17 cellular contexts compared by ENCODE assay signal in the genomic region with DNA sequence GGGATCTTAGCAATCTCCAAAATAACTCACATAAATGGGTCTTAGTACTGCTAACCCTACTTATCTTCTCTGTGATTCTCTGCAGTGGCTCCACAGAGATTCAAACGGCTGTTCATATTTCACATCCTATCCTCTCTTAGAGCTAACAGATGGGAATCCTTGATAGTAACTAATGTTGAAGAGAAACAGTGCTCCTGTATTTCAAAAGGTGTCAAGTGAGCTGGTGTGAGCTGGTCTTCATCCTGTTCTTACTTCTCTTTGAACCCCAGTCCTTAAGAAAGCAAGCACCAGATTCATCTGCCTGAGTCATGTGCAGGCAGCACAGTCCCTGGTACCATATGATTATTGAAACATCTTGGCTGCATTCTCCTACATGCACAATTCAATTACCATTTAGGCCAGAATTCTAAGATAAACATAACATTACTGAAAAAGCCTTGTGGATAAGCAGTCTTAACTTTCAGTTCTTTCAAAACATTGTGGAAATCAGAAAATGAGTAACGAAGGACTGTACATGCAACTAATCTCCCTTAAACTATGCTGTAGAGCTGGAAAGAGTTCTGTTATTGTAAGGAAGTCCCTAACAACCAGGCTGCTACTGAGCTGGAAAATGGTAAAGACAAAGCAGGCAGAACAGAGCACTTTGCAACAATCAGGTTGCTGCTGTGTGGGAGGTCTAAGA.
DNase-seq lines count a peak whose midpoint lies in the region; ATAC-seq and TF ChIP-seq lines count a peak whose summit lies in the region.
"Had no signal": no experiment of that assay in that cellular context is flagged by ENCODE, and none has a peak within 500 bp of the region (broad histone marks: within the 10 kb centered on the region; RNA-seq: fewer than 3 reads in every experiment).

No MANE protein-coding gene starts in this region.

- CTCF ChIA-PET in T-cell (lab: Charles Lee), result no interaction called here

- no peak for ATAC-seq in GM19452 (IDR thresholded peaks at IDR 0.05; ENCODE audit: unreplicated experiment)
- no peak for ATAC-seq in T-cell (replicated peaks in 1 of 4)
- ATAC-seq: HCT116; natural killer cell treated with Interleukin-12 subunit alpha and Interleukin-12 subunit beta and Interleukin-15 and Interleukin-18, amount 100 ng/mL, for 72 hours had no signal

- H3K36me3 ChIP-seq in sigmoid colon, result peaks cover 0 to 8% (median 0%) of the 10 kb centered on the region in 4 donors
- H3K36me3 ChIP-seq: vagina had no signal

- no peak for TF ChIP-seq CTCF in choroid plexus epithelial cell (conservative IDR thresholded peaks at IDR 0.05; ENCODE audit: low read depth, low read length)
- no peak for TF ChIP-seq CTCF in sigmoid colon (IDR thresholded peaks at IDR 0.05)

- peaks cover 0 to 18% (median 12%) of the 10 kb centered on the region in 4 donors for H3K4me1 ChIP-seq in sigmoid colon
- H3K4me1 ChIP-seq: vagina had no signal

- no peaks in the 10 kb centered on the region for H3K27me3 Mint-ChIP-seq in T-cell
- H3K27me3 Mint-ChIP-seq: natural killer cell treated with Interleukin-12 subunit alpha and Interleukin-12 subunit beta and Interleukin-15 and Interleukin-18, amount 100 ng/mL, for 72 hours; stimulated activated naive CD8-positive, alpha-beta T cell treated with anti-CD3 and anti-CD28 coated beads, Interleukin-15, Interleukin-2, amounts not matched to agents 100 ng/mL and 50 ng/mL, for 24 hours had no signal

- H3K9me3 Mint-ChIP-seq in T-cell, result peaks cover 0 to 3% (median 0%) of the 10 kb centered on the region in 3 donors
- H3K9me3 Mint-ChIP-seq: natural killer cell treated with Interleukin-12 subunit alpha and Interleukin-12 subunit beta and Interleukin-15 and Interleukin-18, amount 100 ng/mL, for 72 hours; stimulated activated naive CD8-positive, alpha-beta T cell treated with anti-CD3 and anti-CD28 coated beads, Interleukin-15, Interleukin-2, amounts not matched to agents 100 ng/mL and 50 ng/mL, for 24 hours had no signal

- H3K9me3 ChIP-seq in sigmoid colon, result no peaks in the 10 kb centered on the region
- H3K9me3 ChIP-seq: vagina had no signal

- no peak for TF ChIP-seq POLR2A in sigmoid colon (IDR thresholded peaks at IDR 0.05)

- TF ChIP-seq EP300 in sigmoid colon (IDR thresholded peaks at IDR 0.05), result no peak

- POLR2A ChIA-PET in T-cell (lab: Charles Lee), result no interaction called here

- no peak overlapping the region for H3K27ac Mint-ChIP-seq in T-cell
- H3K27ac Mint-ChIP-seq: natural killer cell treated with Interleukin-12 subunit alpha and Interleukin-12 subunit beta and Interleukin-15 and Interleukin-18, amount 100 ng/mL, for 72 hours; stimulated activated naive CD8-positive, alpha-beta T cell treated with anti-CD3 and anti-CD28 coated beads, Interleukin-15, Interleukin-2, amounts not matched to agents 100 ng/mL and 50 ng/mL, for 24 hours had no signal

- no peak overlapping the region for H3K4me3 Mint-ChIP-seq in T-cell
- H3K4me3 Mint-ChIP-seq: natural killer cell treated with Interleukin-12 subunit alpha and Interleukin-12 subunit beta and Interleukin-15 and Interleukin-18, amount 100 ng/mL, for 72 hours; stimulated activated naive CD8-positive, alpha-beta T cell treated with anti-CD3 and anti-CD28 coated beads, Interleukin-15, Interleukin-2, amounts not matched to agents 100 ng/mL and 50 ng/mL, for 24 hours had no signal

- peak overlapping the region in 3 of 4 donors; percentile 11 to 55 (median 49) for H3K27ac ChIP-seq in sigmoid colon
- H3K27ac ChIP-seq: vagina had no signal

- DNase-seq in ELF-1 (ENCODE audit: low read depth, low spot score) (peak; percentile 45), choroid plexus epithelial cell (ENCODE audit: low read depth) (peak; percentile 44), iris pigment epithelial cell (ENCODE audit: low read depth) (peak; percentile 62), sigmoid colon (no peak), SKM-1 (lab: John Stamatoyannopoulos, UW; ENCODE audit: unreplicated experiment) (no peak), T-cell (no peak), kidney glomerular epithelial cell (lab: John Stamatoyannopoulos, UW) (no peak)
- DNase-seq: activated naive CD4-positive, alpha-beta T cell treated with anti-CD3 and anti-CD28 coated beads, Interleukin-2, amount 50 U/mL, for 16 hours; Kasumi-1; NCI-H1105; NCI-H2107; NCI-H526 had no signal

- H3K4me3 ChIP-seq in choroid plexus epithelial cell (ENCODE audit: low read depth, low read length) (no peak overlapping the region), sigmoid colon (no peak overlapping the region)
- H3K4me3 ChIP-seq: vagina had no signal

- WGBS in sigmoid colon, 2 donors, result 80 to 88% methylated on average over 2 of the region's 2 CpGs

- intact Hi-C loops in sigmoid colon (cut with DNase I), result no loop called here

- no peaks in the 10 kb centered on the region for H3K27me3 ChIP-seq in sigmoid colon
- H3K27me3 ChIP-seq: vagina had no signal

- peaks cover 28% of the 10 kb centered on the region for H3K36me3 Mint-ChIP-seq in T-cell

- H3K4me1 Mint-ChIP-seq in T-cell, result no peaks in the 10 kb centered on the region

Comparison
In these comparisons a context has a peak if more than half of its experiments do, and no peak if none do; other contexts are left out.
1. DNase-seq: peak in ELF-1 (single experiment), choroid plexus epithelial cell (single experiment) and iris pigment epithelial cell (single experiment); none in sigmoid colon (single experiment), SKM-1 (single experiment), T-cell (0 of 34) and kidney glomerular epithelial cell (single experiment).